12 cellular contexts compared by ENCODE assay signal in the genomic region with DNA sequence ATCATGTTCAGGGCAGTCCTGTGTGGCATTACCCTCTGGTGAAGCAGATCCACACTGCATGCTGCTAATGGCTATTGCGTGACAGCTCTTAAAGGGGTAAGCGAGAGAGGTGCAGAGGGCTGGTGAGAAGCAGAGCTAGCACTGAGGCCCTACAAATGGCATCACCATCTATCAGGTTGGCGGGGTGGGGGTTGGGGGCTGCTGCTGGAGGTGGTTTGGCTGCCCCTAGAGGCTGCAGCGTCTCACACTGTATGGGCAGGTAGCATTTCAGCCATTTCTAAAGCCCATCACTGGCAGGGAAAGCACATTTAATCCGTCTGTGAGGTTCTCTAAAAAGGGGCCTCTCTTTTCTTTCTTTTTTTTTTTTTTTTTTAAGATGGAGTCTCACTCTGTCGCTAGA. TPM values are rescaled to one million over a fixed set of nuclear protein-coding genes. Genes with fewer than 3 reads are reported as not detected.
DNase-seq lines count a peak whose midpoint lies in the region; ATAC-seq and TF ChIP-seq lines count a peak whose summit lies in the region.
"Had no signal": no experiment of that assay in that cellular context is flagged by ENCODE, and none has a peak within 500 bp of the region (broad histone marks: within the 10 kb centered on the region; RNA-seq: fewer than 3 reads in every experiment).

No MANE protein-coding gene starts in this region.

- CTCF ChIA-PET in activated CD4-positive, alpha-beta T cell treated with anti-CD3 and anti-CD28 coated beads for 36 hours (lab: Charles Lee) = interaction anchor here (0.6 to 2.9 kb wide), 17 partner anchors 9 to 450 kb away, joined by 3 to 29 read pairs (median 4); no protein-coding TSS in a partner anchor

- H2AFZ ChIP-seq in Loucy (ENCODE audit: low read length) (no peak overlapping the region), neural progenitor cell (replicated peaks) (no peak overlapping the region)

- POLR2A ChIA-PET in activated CD4-positive, alpha-beta T cell treated with anti-CD3 and anti-CD28 coated beads for 36 hours (lab: Charles Lee) = interaction anchor here (0.6 to 1.3 kb wide), 3 partner anchors 9 to 441 kb away, joined by 3 to 4 read pairs (median 3); partner anchors contain the start of gene MIEF1

- 71 to 79% (median 73%) methylated on average over 6 of the region's 6 CpGs for whole genome bisulfite sequencing in psoas muscle, 3 donors

- H3K36me3 Mint-ChIP-seq in activated CD4-positive, alpha-beta T cell treated with anti-CD3 and anti-CD28 coated beads for 36 hours (ENCODE audit: low read depth) = no peaks in the 10 kb centered on the region
- H3K36me3 Mint-ChIP-seq in neural progenitor cell = no peaks in the 10 kb centered on the region

- H3K36me3 ChIP-seq in Loucy (ENCODE audit: insufficient read depth, low read length) (peaks cover 31% of the 10 kb centered on the region), neural progenitor cell (no peaks in the 10 kb centered on the region), psoas muscle (ENCODE audit: insufficient read depth in 1 of 2, low read depth in 1 of 2) (no peaks in the 10 kb centered on the region)
- H3K36me3 ChIP-seq: BLaER1 treated with 17β-estradiol and CSF1 and Interleukin-3, amounts not matched to agents 10 nM and 100 nM had no signal

- intact Hi-C loops in activated CD4-positive, alpha-beta T cell treated with anti-CD3 and anti-CD28 coated beads for 36 hours (cut with DNase I, micrococcal nuclease) = loop anchor here (5.0 to 10.0 kb wide), 3 partner anchors 321 to 401 kb away; partner anchors contain the start of gene ADSL (in 1 of the 2)
- intact Hi-C loops in psoas muscle (cut with DNase I) = no loop called here

- H3K27me3 Mint-ChIP-seq in activated CD4-positive, alpha-beta T cell treated with anti-CD3 and anti-CD28 coated beads for 36 hours = no peaks in the 10 kb centered on the region
- H3K27me3 Mint-ChIP-seq in neural progenitor cell (ENCODE audit: insufficient read depth, low read depth) = peaks cover 4% of the 10 kb centered on the region

- ATAC-seq in activated CD4-positive, alpha-beta T cell treated with anti-CD3 and anti-CD28 coated beads for 36 hours = peak; percentile 15
- ATAC-seq in psoas muscle = no peak

- H3K27ac Mint-ChIP-seq in activated CD4-positive, alpha-beta T cell treated with anti-CD3 and anti-CD28 coated beads for 36 hours = peak overlapping the region; percentile 90
- no peak overlapping the region for H3K27ac Mint-ChIP-seq in neural progenitor cell

- H4K20me1 ChIP-seq in Loucy (ENCODE audit: insufficient read depth, low read length, poor library complexity, severe bottlenecking) (peaks cover 9% of the 10 kb centered on the region), neural progenitor cell (ENCODE audit: low read depth) (peaks cover 8% of the 10 kb centered on the region)

- DNase-seq in activated CD4-positive, alpha-beta T cell treated with anti-CD3 and anti-CD28 coated beads for 36 hours = peak; percentile 72
- DNase-seq in activated CD4-positive, alpha-beta T cell treated with anti-CD3 and anti-CD28 coated beads, Interleukin-2, amount 50 U/mL, for 4 hours = no peak
- peak; percentile 45 for DNase-seq in activated gamma-delta T cell treated with anti-CD3 and anti-CD28 coated beads, Interleukin-2, amount 50 U/mL, for 16 hours (ENCODE audit: low read depth)
- DNase-seq in neural progenitor cell (ENCODE audit: low spot score) = peak; percentile 61
- DNase-seq in T1000 (lab: John Stamatoyannopoulos, UW) = no peak
- DNase-seq in NCI-H1694 (lab: John Stamatoyannopoulos, UW) = no peak
- no peak for DNase-seq in psoas muscle
- DNase-seq: dorsolateral prefrontal cortex; small intestine; stimulated activated naive CD4-positive, alpha-beta T cell treated with Interleukin-2 at 50 U/mL for 16 hours had no signal

- no peaks in the 10 kb centered on the region for H3F3A ChIP-seq in Loucy (ENCODE audit: low read depth)
- H3F3A ChIP-seq in neural progenitor cell (ENCODE audit: low read depth) = peaks cover 9% of the 10 kb centered on the region

- H3K4me2 ChIP-seq in Loucy (ENCODE audit: low read depth, low read length, poor library complexity, severe bottlenecking) = peak overlapping the region; percentile 52
- H3K4me2 ChIP-seq in neural progenitor cell = no peak overlapping the region

- H3K27ac ChIP-seq in neural progenitor cell (no peak overlapping the region), psoas muscle (no peak overlapping the region)
- H3K27ac ChIP-seq: dorsolateral prefrontal cortex had no signal

- TF ChIP-seq CTCF in Loucy (conservative IDR thresholded peaks at IDR 0.05; ENCODE audit: low read length) = peak; percentile 55
- TF ChIP-seq CTCF in neural progenitor cell (IDR thresholded peaks at IDR 0.05) = peak; percentile 46
- no peak for TF ChIP-seq CTCF in psoas muscle (IDR thresholded peaks at IDR 0.05)

- peak overlapping the region; percentile 57 for H3K4me3 Mint-ChIP-seq in activated CD4-positive, alpha-beta T cell treated with anti-CD3 and anti-CD28 coated beads for 36 hours
- no peak overlapping the region for H3K4me3 Mint-ChIP-seq in neural progenitor cell

- H3K9me2 ChIP-seq in Loucy (replicated peaks; ENCODE audit: low read depth, low read length) = no peaks in the 10 kb centered on the region

- H3K27me3 ChIP-seq in Loucy (ENCODE audit: insufficient read depth, low read length, poor library complexity, severe bottlenecking) (no peaks in the 10 kb centered on the region), neural progenitor cell (peaks cover 14% of the 10 kb centered on the region), psoas muscle (ENCODE audit: insufficient read depth in 3 of 3, low read length in 2 of 3) (peaks cover 0 to 6% (median 0%) of the 10 kb centered on the region in 3 donors)
- H3K27me3 ChIP-seq: dorsolateral prefrontal cortex had no signal

- peaks cover 100% of the 10 kb centered on the region for H3K79me2 ChIP-seq in Loucy (ENCODE audit: insufficient read depth, low read length)
- H3K79me2 ChIP-seq in neural progenitor cell (ENCODE audit: low read depth) = no peaks in the 10 kb centered on the region

- H3K4me1 Mint-ChIP-seq in activated CD4-positive, alpha-beta T cell treated with anti-CD3 and anti-CD28 coated beads for 36 hours = peaks cover 92% of the 10 kb centered on the region
- H3K4me1 Mint-ChIP-seq in neural progenitor cell = peaks cover 36% of the 10 kb centered on the region

- peak overlapping the region; percentile 42 for H3K9ac ChIP-seq in Loucy (ENCODE audit: low read depth, low read length, poor library complexity, severe bottlenecking)
- no peak overlapping the region for H3K9ac ChIP-seq in neural progenitor cell
- H3K9ac ChIP-seq: BLaER1 treated with 17β-estradiol and CSF1 and Interleukin-3, amounts not matched to agents 10 nM and 100 nM had no signal

- peaks cover 85% of the 10 kb centered on the region for H3K4me1 ChIP-seq in Loucy (ENCODE audit: insufficient read depth, low read length, poor library complexity, severe bottlenecking)
- H3K4me1 ChIP-seq in neural progenitor cell = peaks cover 33% of the 10 kb centered on the region
- H3K4me1 ChIP-seq in psoas muscle = no peaks in the 10 kb centered on the region

- H3K9me3 ChIP-seq in Loucy (ENCODE audit: insufficient read depth, low read depth, low read length) (no peaks in the 10 kb centered on the region), neural progenitor cell (ENCODE audit: low read depth) (no peaks in the 10 kb centered on the region), psoas muscle (no peaks in the 10 kb centered on the region)
- H3K9me3 ChIP-seq: BLaER1 treated with 17β-estradiol and CSF1 and Interleukin-3, amounts not matched to agents 10 nM and 100 nM had no signal

- H3K4me3 ChIP-seq in Loucy (ENCODE audit: low read length, poor library complexity, severe bottlenecking) (no peak overlapping the region), neural progenitor cell (no peak overlapping the region), psoas muscle (no peak overlapping the region)
- H3K4me3 ChIP-seq: BLaER1 treated with 17β-estradiol and CSF1 and Interleukin-3, amounts not matched to agents 10 nM and 100 nM; dorsolateral prefrontal cortex had no signal

- H3K9me3 Mint-ChIP-seq in activated CD4-positive, alpha-beta T cell treated with anti-CD3 and anti-CD28 coated beads for 36 hours (ENCODE audit: low read depth) = no peaks in the 10 kb centered on the region
- no peaks in the 10 kb centered on the region for H3K9me3 Mint-ChIP-seq in neural progenitor cell

RNA-seq across cellular contexts. Expression of gene TMA7B, which starts 16.8 kb away (rescaled TPM):
- 1 to 10 TPM in 1 of 2 experiments, under 1 TPM in 1; 0.96 to 1.1 TPM for total RNA-seq in activated CD4-positive, alpha-beta T cell treated with anti-CD3 and anti-CD28 coated beads for 36 hours
- not detected in 2 replicates for total RNA-seq in neural progenitor cell (ENCODE audit: low replicate concordance)
- total RNA-seq in psoas muscle = not detected
- polyA plus RNA-seq in psoas muscle = not detected

RNA-seq across cellular contexts. Expression of gene GRAP2, which starts 42.5 kb away (rescaled TPM):
- 10 to 100 TPM; 40.6 to 45.5 TPM for total RNA-seq in activated CD4-positive, alpha-beta T cell treated with anti-CD3 and anti-CD28 coated beads for 36 hours
- total RNA-seq in neural progenitor cell (ENCODE audit: low replicate concordance) = not detected in 2 replicates
- under 1 TPM; 0.18 to 0.88 (median 0.49) TPM for total RNA-seq in psoas muscle
- polyA plus RNA-seq in psoas muscle = under 1 TPM; 0.24 to 0.33 (median 0.25) TPM

RNA-seq across cellular contexts. Expression of gene ENTHD1, which starts 49.8 kb away (rescaled TPM):
- under 1 TPM; 0.59 to 0.70 TPM for total RNA-seq in activated CD4-positive, alpha-beta T cell treated with anti-CD3 and anti-CD28 coated beads for 36 hours
- total RNA-seq in neural progenitor cell (ENCODE audit: low replicate concordance) (not detected in 2 replicates), psoas muscle (not detected)
- polyA plus RNA-seq in psoas muscle = not detected
- total RNA-seq: dorsolateral prefrontal cortex had no signal

RNA-seq across cellular contexts. Expression of gene FAM83F, which starts 51.4 kb away (rescaled TPM):
- under 1 TPM; 0.49 to 0.91 TPM for total RNA-seq in activated CD4-positive, alpha-beta T cell treated with anti-CD3 and anti-CD28 coated beads for 36 hours
- total RNA-seq in neural progenitor cell (ENCODE audit: low replicate concordance) (0.09 and 0.56 TPM in 2 replicates), psoas muscle (under 1 TPM in 3 of 4 donors, not detected in 1; 0.04 to 0.10 (median 0.09) TPM)
- polyA plus RNA-seq in psoas muscle = under 1 TPM; under 0.01 to 0.01 (median 0.01) TPM

Comparison
In these comparisons a context has a peak if more than half of its experiments do, and no peak if none do; other contexts are left out.
1. DNase-seq: peak in activated CD4-positive, alpha-beta T cell treated with anti-CD3 and anti-CD28 coated beads for 36 hours (single experiment), activated gamma-delta T cell treated with anti-CD3 and anti-CD28 coated beads, Interleukin-2, amount 50 U/mL, for 16 hours (single experiment) and neural progenitor cell (single experiment); none in activated CD4-positive, alpha-beta T cell treated with anti-CD3 and anti-CD28 coated beads, Interleukin-2, amount 50 U/mL, for 4 hours (0 of 2), T1000 (single experiment), NCI-H1694 (single experiment) and psoas muscle (0 of 2).
2. RNA of gene GRAP2, which starts 42.5 kb away (total RNA-seq): 40.6 to 45.5 TPM in activated CD4-positive, alpha-beta T cell treated with anti-CD3 and anti-CD28 coated beads for 36 hours; 0.18 to 0.88 TPM in psoas muscle and not detected in neural progenitor cell; every median in the first group is over 10 times any median in the second.
3. intact Hi-C loops: an anchor here in activated CD4-positive, alpha-beta T cell treated with anti-CD3 and anti-CD28 coated beads for 36 hours (5.0 to 10.0 kb wide); none called in psoas muscle.